Comparison of ENCODE assay signal across 11 cellular contexts in the genomic region with DNA sequence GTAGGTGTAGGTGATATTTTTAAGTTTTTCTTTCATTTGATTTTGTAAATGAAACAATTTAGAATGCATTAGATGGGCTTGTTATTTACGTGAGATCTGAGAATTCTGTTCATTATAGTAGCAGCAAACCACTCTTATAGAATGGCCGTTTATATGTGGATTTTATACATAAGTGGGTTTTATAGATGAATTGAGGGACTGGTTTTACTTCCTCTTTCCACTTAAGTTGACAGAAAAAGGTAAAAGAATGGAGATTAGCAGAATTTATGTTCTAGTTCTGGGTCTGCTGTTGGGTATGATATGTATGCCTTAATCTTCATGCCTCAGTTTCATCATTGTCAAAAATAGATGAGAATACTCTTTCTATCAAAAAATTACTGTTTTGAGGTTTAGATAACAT. TPM values are rescaled to one million over a fixed set of nuclear protein-coding genes. Genes with fewer than 3 reads are reported as not detected.
A peak's percentile ranks its signal among the peaks of the same experiment; 100 is the strongest.
DNase-seq lines count a peak whose midpoint lies in the region; ATAC-seq lines count a peak whose summit lies in the region.
"Had no signal": no experiment of that assay in that cellular context is flagged by ENCODE, and none has a peak within 500 bp of the region (broad histone marks: within the 10 kb centered on the region; RNA-seq: fewer than 3 reads in every experiment).

No MANE protein-coding gene starts in this region.

- no peaks in the 10 kb centered on the region for H3K27me3 Mint-ChIP-seq in activated T-cell treated with anti-CD3 and anti-CD28 coated beads, Interleukin-2, amount 50 U/mL, for 72 hours (ENCODE audit: low read depth)
- H3K27me3 Mint-ChIP-seq: activated naive CD8-positive, alpha-beta T cell treated with anti-CD3 and anti-CD28 coated beads, Interleukin-2, amount 10 ng/mL, durations not matched to agents 7 days and 5 days; CD4-positive, alpha-beta T cell had no signal

- H3K36me3 ChIP-seq in SJCRH30 (peaks cover 27% of the 10 kb centered on the region), mucosa of rectum (ENCODE audit: control insufficient read depth in 2 of 2, insufficient read depth in 2 of 2, low read length in 2 of 2) (peaks cover 0 to 5% of the 10 kb centered on the region in 2 donors)

- H3K4me1 ChIP-seq in SJCRH30 = peaks cover 11% of the 10 kb centered on the region
- H3K4me1 ChIP-seq in mucosa of rectum (ENCODE audit: control insufficient read depth in 2 of 2, insufficient read depth in 2 of 2, low read length in 2 of 2) = peaks cover 12 to 13% of the 10 kb centered on the region in 2 donors

- H3K27me3 ChIP-seq in SJCRH30 (no peaks in the 10 kb centered on the region), mucosa of rectum (ENCODE audit: control insufficient read depth in 2 of 2, insufficient read depth in 2 of 2, low read length in 2 of 2) (no peaks in the 10 kb centered on the region)

- DNase-seq in SJCRH30 = no peak
- no peak for DNase-seq in globus pallidus (ENCODE audit: low spot score)
- no peak for DNase-seq in HCEC 1CT
- no peak for DNase-seq in activated naive CD4-positive, alpha-beta T cell (lab: John Stamatoyannopoulos, UW)
- no peak for DNase-seq in activated T-cell treated with anti-CD3 and anti-CD28 coated beads, Interleukin-2, amount 50 U/mL, for 72 hours
- DNase-seq: activated naive CD8-positive, alpha-beta T cell treated with anti-CD3 and anti-CD28 coated beads, Interleukin-2, amount 10 ng/mL, durations not matched to agents 7 days and 5 days; CD4-positive, alpha-beta T cell; T-helper 9 cell had no signal

- H3K9ac ChIP-seq in mucosa of rectum (ENCODE audit: low read depth in 1 of 2, low read length in 2 of 2) = no peak overlapping the region

- H3K9me3 ChIP-seq in SJCRH30 (replicated peaks) (no peaks in the 10 kb centered on the region), mucosa of rectum (ENCODE audit: control insufficient read depth in 2 of 2, low read length in 2 of 2) (no peaks in the 10 kb centered on the region)

- no peak overlapping the region for H3K4me3 Mint-ChIP-seq in activated T-cell treated with anti-CD3 and anti-CD28 coated beads, Interleukin-2, amount 50 U/mL, for 72 hours
- H3K4me3 Mint-ChIP-seq: activated naive CD8-positive, alpha-beta T cell treated with anti-CD3 and anti-CD28 coated beads, Interleukin-2, amount 10 ng/mL, durations not matched to agents 7 days and 5 days; CD4-positive, alpha-beta T cell had no signal

- H3K9me3 Mint-ChIP-seq in activated T-cell treated with anti-CD3 and anti-CD28 coated beads, Interleukin-2, amount 50 U/mL, for 72 hours = no peaks in the 10 kb centered on the region
- H3K9me3 Mint-ChIP-seq: activated naive CD8-positive, alpha-beta T cell treated with anti-CD3 and anti-CD28 coated beads, Interleukin-2, amount 10 ng/mL, durations not matched to agents 7 days and 5 days; CD4-positive, alpha-beta T cell had no signal

- peaks cover 7 to 23% of the 10 kb centered on the region in 2 donors for H3K36me3 Mint-ChIP-seq in activated T-cell treated with anti-CD3 and anti-CD28 coated beads, Interleukin-2, amount 50 U/mL, for 72 hours (ENCODE audit: insufficient read depth in 2 of 2)

- peaks cover 59% of the 10 kb centered on the region for H3K4me1 Mint-ChIP-seq in activated T-cell treated with anti-CD3 and anti-CD28 coated beads, Interleukin-2, amount 50 U/mL, for 72 hours (ENCODE audit: low read depth)

- H3K27ac ChIP-seq in SJCRH30 (peak overlapping the region; percentile 56), mucosa of rectum (ENCODE audit: low read depth in 2 of 2, low read length in 2 of 2) (peak overlapping the region; percentile 39 to 80)

- H3K4me3 ChIP-seq in SJCRH30 (no peak overlapping the region), mucosa of rectum (ENCODE audit: low read length in 2 of 2) (no peak overlapping the region)

- ATAC-seq in GM18907 (IDR thresholded peaks at IDR 0.05; ENCODE audit: unreplicated experiment) (peak; percentile 44), HG03139 (IDR thresholded peaks at IDR 0.05; ENCODE audit: unreplicated experiment) (peak; percentile 47)
- no peak for ATAC-seq in activated T-cell treated with anti-CD3 and anti-CD28 coated beads, Interleukin-2, amount 50 U/mL, for 72 hours (replicated peaks in 1 of 2)

- H3K27ac Mint-ChIP-seq in activated T-cell treated with anti-CD3 and anti-CD28 coated beads, Interleukin-2, amount 50 U/mL, for 72 hours = no peak overlapping the region
- H3K27ac Mint-ChIP-seq: activated naive CD8-positive, alpha-beta T cell treated with anti-CD3 and anti-CD28 coated beads, Interleukin-2, amount 10 ng/mL, durations not matched to agents 7 days and 5 days; CD4-positive, alpha-beta T cell had no signal

RNA-seq across cellular contexts. Expression of a gene that starts 5.6 kb away (rescaled TPM):
- total RNA-seq in SJCRH30 (2014; rRNA removed; shearing (Covaris generic)) = 10.9 and 11.1 TPM in 2 replicates
- total RNA-seq in activated T-cell treated with anti-CD3 and anti-CD28 coated beads, Interleukin-2, amount 50 U/mL, for 72 hours = 10 to 100 TPM; 22.4 to 23.5 TPM

RNA-seq across cellular contexts. Expression of a gene that starts 6.2 kb away (rescaled TPM):
- total RNA-seq in SJCRH30 (2014; rRNA removed; shearing (Covaris generic)) = 1,096 and 1,200 TPM in 2 replicates
- 100 to 1,000 TPM; 638 to 674 TPM for total RNA-seq in activated T-cell treated with anti-CD3 and anti-CD28 coated beads, Interleukin-2, amount 50 U/mL, for 72 hours

Comparison
In these comparisons a context has a peak if more than half of its experiments do, and no peak if none do; other contexts are left out.
1. ATAC-seq: peak in GM18907 (single experiment) and HG03139 (single experiment); none in activated T-cell treated with anti-CD3 and anti-CD28 coated beads, Interleukin-2, amount 50 U/mL, for 72 hours (0 of 2).